In genomic region chr20:31648064-31648463, GRCh38 we compare ENCODE assay signal across 13 cellular contexts. TPM values are rescaled to one million over a fixed set of nuclear protein-coding genes. Genes with fewer than 3 reads are reported as not detected.
"Had no signal": no experiment of that assay in that cellular context is flagged by ENCODE, and none has a peak within 500 bp of the region (broad histone marks: within the 10 kb centered on the region; RNA-seq: fewer than 3 reads in every experiment).

No MANE protein-coding gene starts in this region.

RNA-seq across cellular contexts. Expression of gene COX4I2, which starts 10.4 kb away (rescaled TPM):
- total RNA-seq: activated CD4-positive, alpha-beta memory T cell treated with anti-CD3 and anti-CD28 coated beads, Interleukin-2, amount 10 ng/mL, durations not matched to agents 7 days and 5 days; activated CD4-positive, alpha-beta T cell treated with anti-CD3 and anti-CD28 coated beads for 36 hours; activated CD4-positive, alpha-beta T cell treated with anti-CD3 and anti-CD28 coated beads, Interleukin-2, amount 10 ng/mL, durations not matched to agents 7 days and 5 days; activated CD8-positive, alpha-beta memory T cell treated with anti-CD3 and anti-CD28 coated beads, Interleukin-2, amount 10 ng/mL, durations not matched to agents 7 days and 5 days; activated CD8-positive, alpha-beta T cell treated with anti-CD3 and anti-CD28 coated beads, Interleukin-2, amount 10 ng/mL, durations not matched to agents 7 days and 5 days; activated naive CD8-positive, alpha-beta T cell treated with anti-CD3 and anti-CD28 coated beads, Interleukin-2, amount 10 ng/mL, durations not matched to agents 7 days and 5 days; activated T-helper 2 cell treated with anti-CD3 and anti-CD28 coated beads, Interferon-gamma antibody, Interleukin-2, Interleukin-4, amounts not matched to agents 10 μg/mL and 5 μg/mL and 100 μg/mL, durations not matched to agents 14 hours and 24 hours and 36 hours; bronchial epithelial cell; cardiac muscle cell; chondrocyte; T-helper 17 cell; T-helper 2 cell treated with Interferon-gamma antibody and Interleukin-4, amounts not matched to agents 100 ng/mL and 5 ng/mL, for 36 hours; WTC11 had no signal

RNA-seq across cellular contexts. Expression of gene ID1, which starts 43.0 kb away (rescaled TPM):
- total RNA-seq: activated CD8-positive, alpha-beta memory T cell treated with anti-CD3 and anti-CD28 coated beads, Interleukin-2, amount 10 ng/mL, durations not matched to agents 7 days and 5 days had no signal
